ENCODE assay signal across 20 cellular contexts in genomic region chr6:15293674-15294073, GRCh38. TPM values are rescaled to one million over a fixed set of nuclear protein-coding genes. Genes with fewer than 3 reads are reported as not detected.
DNase-seq lines count a peak whose midpoint lies in the region; ATAC-seq and TF ChIP-seq lines count a peak whose summit lies in the region.
"Had no signal": no experiment of that assay in that cellular context is flagged by ENCODE, and none has a peak within 500 bp of the region (broad histone marks: within the 10 kb centered on the region; RNA-seq: fewer than 3 reads in every experiment).

No MANE protein-coding gene starts in this region.

- peaks cover 18% of the 10 kb centered on the region for H3K36me3 Mint-ChIP-seq in activated naive CD8-positive, alpha-beta T cell
- peaks cover 44% of the 10 kb centered on the region for H3K36me3 Mint-ChIP-seq in activated naive CD8-positive, alpha-beta T cell treated with anti-CD3 and anti-CD28 coated beads for 36 hours
- H3K36me3 Mint-ChIP-seq in WTC11, result peaks cover 11% of the 10 kb centered on the region
- peaks cover 30% of the 10 kb centered on the region for H3K36me3 Mint-ChIP-seq in stimulated activated effector memory CD8-positive, alpha-beta T cell treated with anti-CD3 and anti-CD28 coated beads, Interleukin-12 subunit alpha, Interleukin-12 subunit beta, amount 100 ng/mL, for 72 hours

- no peak overlapping the region for H3K4me3 Mint-ChIP-seq in activated naive CD8-positive, alpha-beta T cell
- no peak overlapping the region for H3K4me3 Mint-ChIP-seq in activated naive CD8-positive, alpha-beta T cell treated with anti-CD3 and anti-CD28 coated beads for 36 hours
- no peak overlapping the region for H3K4me3 Mint-ChIP-seq in WTC11
- H3K4me3 Mint-ChIP-seq in stimulated activated effector memory CD8-positive, alpha-beta T cell treated with anti-CD3 and anti-CD28 coated beads, Interleukin-12 subunit alpha, Interleukin-12 subunit beta, amount 100 ng/mL, for 72 hours, result no peak overlapping the region

- H3K27me3 Mint-ChIP-seq in activated naive CD8-positive, alpha-beta T cell, result no peaks in the 10 kb centered on the region
- no peaks in the 10 kb centered on the region for H3K27me3 Mint-ChIP-seq in activated naive CD8-positive, alpha-beta T cell treated with anti-CD3 and anti-CD28 coated beads for 36 hours
- no peaks in the 10 kb centered on the region for H3K27me3 Mint-ChIP-seq in WTC11 (ENCODE audit: low read depth)

- 61% methylated on average over 2 of the region's 2 CpGs for WGBS in right cardiac atrium

- CTCF ChIA-PET in WTC11 (lab: Charles Lee), result no interaction called here

- peak overlapping the region; percentile 77 for H3K27ac ChIP-seq in right cardiac atrium (ENCODE audit: low read length)
- H3K27ac ChIP-seq: ovary, suprapubic skin had no signal

- H3K4me1 ChIP-seq in right cardiac atrium (ENCODE audit: control insufficient read depth, insufficient read depth, low read length), result peaks cover 14% of the 10 kb centered on the region

- no peak for DNase-seq in activated naive CD8-positive, alpha-beta T cell treated with anti-CD3 and anti-CD28 coated beads for 36 hours
- DNase-seq in WTC11 (ENCODE audit: low spot score) (no peak), right cardiac atrium (peak in 1 of 3 donors; percentile 61), COLO829 (ENCODE audit: low spot score) (no peak), omental fat pad (ENCODE audit: low spot score) (no peak)
- DNase-seq in stimulated activated effector memory CD8-positive, alpha-beta T cell treated with anti-CD3 and anti-CD28 coated beads, Interleukin-12 subunit alpha, Interleukin-12 subunit beta, amount 100 ng/mL, for 72 hours (ENCODE audit: low spot score in 2 of 2), result no peak
- DNase-seq in stimulated activated naive CD4-positive, alpha-beta T cell treated with Interleukin-2 at 50 U/mL for 16 hours (lab: John Stamatoyannopoulos, UW), result no peak
- DNase-seq: activated CD4-positive, alpha-beta T cell treated with anti-CD3 and anti-CD28 coated beads for 48 hours; activated T-cell treated with anti-CD3 and anti-CD28 coated beads, Interleukin-2, amount 50 U/mL, for 1 hour; HCEC 1CT; MV-4-11; NCI-H1930; NCI-H524 treated with DMSO at 0.1 percent for 48 hours; ovary; stimulated activated CD4-positive, alpha-beta T cell treated with anti-CD3 and anti-CD28 coated beads, Interleukin-2, amount 100 ng/mL, for 24 hours; T1000 had no signal

- peaks cover 77% of the 10 kb centered on the region for H3K4me1 Mint-ChIP-seq in activated naive CD8-positive, alpha-beta T cell (ENCODE audit: low read depth)
- peaks cover 66% of the 10 kb centered on the region for H3K4me1 Mint-ChIP-seq in activated naive CD8-positive, alpha-beta T cell treated with anti-CD3 and anti-CD28 coated beads for 36 hours
- peaks cover 83% of the 10 kb centered on the region for H3K4me1 Mint-ChIP-seq in WTC11
- peaks cover 73% of the 10 kb centered on the region for H3K4me1 Mint-ChIP-seq in stimulated activated effector memory CD8-positive, alpha-beta T cell treated with anti-CD3 and anti-CD28 coated beads, Interleukin-12 subunit alpha, Interleukin-12 subunit beta, amount 100 ng/mL, for 72 hours

- ATAC-seq in WTC11, result no peak
- peak; percentile 48 to 73 for ATAC-seq in right cardiac atrium
- no peak for ATAC-seq in stimulated activated effector memory CD8-positive, alpha-beta T cell treated with anti-CD3 and anti-CD28 coated beads, Interleukin-12 subunit alpha, Interleukin-12 subunit beta, amount 100 ng/mL, for 72 hours
- ATAC-seq in omental fat pad (ENCODE audit: low FRiP score), result no peak
- ATAC-seq: esophagus mucosa, K562 had no signal

- TF ChIP-seq CTCF in WTC11 (IDR thresholded peaks at IDR 0.05) (no peak), omental fat pad (IDR thresholded peaks at IDR 0.05) (no peak)

- H3K27me3 ChIP-seq in right cardiac atrium (ENCODE audit: control insufficient read depth, insufficient read depth), result no peaks in the 10 kb centered on the region
- H3K27me3 ChIP-seq: ovary, suprapubic skin had no signal

- no peaks in the 10 kb centered on the region for H3K9me3 Mint-ChIP-seq in activated naive CD8-positive, alpha-beta T cell (ENCODE audit: low read depth)
- no peaks in the 10 kb centered on the region for H3K9me3 Mint-ChIP-seq in activated naive CD8-positive, alpha-beta T cell treated with anti-CD3 and anti-CD28 coated beads for 36 hours
- no peaks in the 10 kb centered on the region for H3K9me3 Mint-ChIP-seq in WTC11
- no peaks in the 10 kb centered on the region for H3K9me3 Mint-ChIP-seq in stimulated activated effector memory CD8-positive, alpha-beta T cell treated with anti-CD3 and anti-CD28 coated beads, Interleukin-12 subunit alpha, Interleukin-12 subunit beta, amount 100 ng/mL, for 72 hours

- POLR2A ChIA-PET in WTC11 (lab: Charles Lee), result no interaction called here

- H3K27ac Mint-ChIP-seq in activated naive CD8-positive, alpha-beta T cell, result peak overlapping the region; percentile 28
- H3K27ac Mint-ChIP-seq in activated naive CD8-positive, alpha-beta T cell treated with anti-CD3 and anti-CD28 coated beads for 36 hours, result no peak overlapping the region
- H3K27ac Mint-ChIP-seq in WTC11, result peak overlapping the region; percentile 28; the same call in 1 of the 2 replicates
- peak overlapping the region; percentile 43 for H3K27ac Mint-ChIP-seq in stimulated activated effector memory CD8-positive, alpha-beta T cell treated with anti-CD3 and anti-CD28 coated beads, Interleukin-12 subunit alpha, Interleukin-12 subunit beta, amount 100 ng/mL, for 72 hours

- no peak overlapping the region for H3K4me3 ChIP-seq in right cardiac atrium (ENCODE audit: low read length)
- H3K4me3 ChIP-seq: K562, ovary, suprapubic skin had no signal

- H3K9me3 ChIP-seq in right cardiac atrium (ENCODE audit: control insufficient read depth, low read length), result no peaks in the 10 kb centered on the region
- H3K9me3 ChIP-seq: ovary, suprapubic skin had no signal

- intact Hi-C loops in right cardiac atrium (cut with DNase I), result no loop called here

TF ChIP-seq in WTC11, 78 proteins besides CTCF, POLR2A, EP300 and RAD21 (continues in another document):
- TF ChIP-seq ZSCAN18 (CRISPR knock-in tag; IDR thresholded peaks at IDR 0.05), result no peak
- no peak for TF ChIP-seq MXD4 (CRISPR knock-in tag; IDR thresholded peaks at IDR 0.05; ENCODE audit: borderline replicate concordance)
- no peak for TF ChIP-seq USF2 (CRISPR knock-in tag; IDR thresholded peaks at IDR 0.05)
- no peak for TF ChIP-seq ESRRA (CRISPR knock-in tag; IDR thresholded peaks at IDR 0.05; ENCODE audit: borderline replicate concordance)
- TF ChIP-seq JUN (CRISPR knock-in tag; IDR thresholded peaks at IDR 0.05), result no peak
- no peak for TF ChIP-seq AFF4 (CRISPR knock-in tag; IDR thresholded peaks at IDR 0.05; ENCODE audit: borderline replicate concordance)
- no peak for TF ChIP-seq NR3C1 (CRISPR knock-in tag; conservative IDR thresholded peaks at IDR 0.05; ENCODE audit: low read depth)

RNA-seq across cellular contexts. Expression of gene JARID2, which starts 47.8 kb away (rescaled TPM):
- 10 to 100 TPM; 19.3 to 20.1 TPM for total RNA-seq in activated naive CD8-positive, alpha-beta T cell treated with anti-CD3 and anti-CD28 coated beads for 36 hours
- total RNA-seq in WTC11 (2021) (166 to 180 TPM (median 167 TPM) in 3 replicates), right cardiac atrium (10 to 100 TPM in 1 of 4 donors, 1 to 10 TPM in 3; 6.8 to 10.1 (median 9.4) TPM), omental fat pad (10 to 100 TPM; 10.8 to 31.6 (median 14.3) TPM)
- 4.1 TPM for polyA plus RNA-seq in right cardiac atrium

Comparison
In these comparisons a context has a peak if more than half of its experiments do, and no peak if none do; other contexts are left out.
1. ATAC-seq: peak in right cardiac atrium (2 of 2); none in WTC11 (single experiment), stimulated activated effector memory CD8-positive, alpha-beta T cell treated with anti-CD3 and anti-CD28 coated beads, Interleukin-12 subunit alpha, Interleukin-12 subunit beta, amount 100 ng/mL, for 72 hours (single experiment) and omental fat pad (single experiment).